10 cellular contexts compared by ENCODE assay signal in the genomic region with DNA sequence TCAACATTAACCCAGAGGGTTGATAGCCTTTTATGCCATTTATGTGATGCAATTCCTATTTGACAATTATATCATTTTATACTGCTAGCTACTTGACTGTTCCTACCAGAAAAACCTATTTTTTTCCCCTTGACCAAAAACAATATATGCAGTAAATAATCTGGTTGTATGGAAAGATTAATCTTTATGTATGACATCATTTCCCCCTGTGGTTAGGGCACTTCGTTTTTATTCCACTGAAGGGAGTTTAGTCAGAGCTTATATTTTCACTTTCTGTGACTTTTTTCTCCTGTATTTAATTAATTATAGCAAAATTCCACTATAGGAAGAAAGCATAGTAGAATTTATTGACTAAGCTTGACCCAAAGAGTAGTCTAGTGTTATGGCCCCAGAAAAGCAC.
DNase-seq lines count a peak whose midpoint lies in the region; ATAC-seq and TF ChIP-seq lines count a peak whose summit lies in the region.
"Had no signal": no experiment of that assay in that cellular context is flagged by ENCODE, and none has a peak within 500 bp of the region (broad histone marks: within the 10 kb centered on the region; RNA-seq: fewer than 3 reads in every experiment).

No MANE protein-coding gene starts in this region.

- CTCF ChIA-PET in naive thymus-derived CD4-positive, alpha-beta T cell (lab: Charles Lee), result interaction anchor here (0.6 to 2.0 kb wide), 6 partner anchors 9 to 108 kb away, joined by 3 to 13 read pairs (median 6); partner anchors contain the start of gene HAUS1

- H3K4me2 ChIP-seq in Loucy (ENCODE audit: low read depth, low read length, poor library complexity, severe bottlenecking), result peak overlapping the region; percentile 72

- no peaks in the 10 kb centered on the region for H3K9me3 Mint-ChIP-seq in activated T-helper 17 cell treated with anti-CD3 and anti-CD28 coated beads, Interleukin-2, amount 50 U/mL, for 72 hours
- no peaks in the 10 kb centered on the region for H3K9me3 Mint-ChIP-seq in naive thymus-derived CD4-positive, alpha-beta T cell

- peaks cover 21% of the 10 kb centered on the region for H4K20me1 ChIP-seq in Loucy (ENCODE audit: insufficient read depth, low read length, poor library complexity, severe bottlenecking)

- intact Hi-C loops in naive thymus-derived CD4-positive, alpha-beta T cell (cut with micrococcal nuclease), result loop anchor here (2.0 to 5.0 kb wide), 2 partner anchors 105 to 447 kb away; no protein-coding TSS in a partner anchor

- ATAC-seq in activated T-helper 17 cell treated with anti-CD3 and anti-CD28 coated beads, Interleukin-2, amount 50 U/mL, for 72 hours (replicated peaks), result peak; percentile 73
- ATAC-seq in naive thymus-derived CD4-positive, alpha-beta T cell, result peak; percentile 61
- no peak for ATAC-seq in GM18909 (IDR thresholded peaks at IDR 0.05; ENCODE audit: poor library complexity, unreplicated experiment)

- H3K9ac ChIP-seq in Loucy (ENCODE audit: low read depth, low read length, poor library complexity, severe bottlenecking), result peak overlapping the region; percentile 16

- H3K9me2 ChIP-seq in Loucy (replicated peaks; ENCODE audit: low read depth, low read length), result no peaks in the 10 kb centered on the region

- peak overlapping the region; percentile 38 for H3K27ac ChIP-seq in naive thymus-derived CD4-positive, alpha-beta T cell (ENCODE audit: low read depth, low read length)
- H3K27ac ChIP-seq in coronary artery, result no peak overlapping the region
- H3K27ac ChIP-seq: right atrium auricular region, SJSA1 had no signal

- peak overlapping the region; percentile 83 for H3K27ac Mint-ChIP-seq in activated T-helper 17 cell treated with anti-CD3 and anti-CD28 coated beads, Interleukin-2, amount 50 U/mL, for 72 hours
- peak overlapping the region; percentile 5 to 88 (median 75) for H3K27ac Mint-ChIP-seq in naive thymus-derived CD4-positive, alpha-beta T cell

- no peak overlapping the region for H2AFZ ChIP-seq in Loucy (ENCODE audit: low read length)

- peaks cover 17% of the 10 kb centered on the region; the same call in 1 of the 2 replicates for H3K36me3 ChIP-seq in Loucy (ENCODE audit: insufficient read depth, low read length)
- H3K36me3 ChIP-seq in naive thymus-derived CD4-positive, alpha-beta T cell (ENCODE audit: control insufficient read depth in 2 of 3, insufficient read depth in 3 of 3, low read length in 3 of 3), result peaks cover 0 to 10% (median 0%) of the 10 kb centered on the region in 3 experiments

- H3F3A ChIP-seq in Loucy (ENCODE audit: low read depth), result no peaks in the 10 kb centered on the region

- peak; percentile 67 for DNase-seq in ELR (ENCODE audit: low read depth)
- peak in 4 of 9 donors; percentile 8 to 55 (median 26) for DNase-seq in naive thymus-derived CD4-positive, alpha-beta T cell
- DNase-seq in coronary artery (ENCODE audit: low spot score), result no peak
- DNase-seq in NCI-H1048 (lab: John Stamatoyannopoulos, UW), result no peak
- DNase-seq: NCI-H187 treated with DMSO at 0.1 percent for 48 hours had no signal

- POLR2A ChIA-PET in naive thymus-derived CD4-positive, alpha-beta T cell (lab: Charles Lee), result no interaction called here

- no peaks in the 10 kb centered on the region for H3K27me3 Mint-ChIP-seq in activated T-helper 17 cell treated with anti-CD3 and anti-CD28 coated beads, Interleukin-2, amount 50 U/mL, for 72 hours
- H3K27me3 Mint-ChIP-seq in naive thymus-derived CD4-positive, alpha-beta T cell, result no peaks in the 10 kb centered on the region

- no peaks in the 10 kb centered on the region for H3K9me3 ChIP-seq in Loucy (ENCODE audit: insufficient read depth, low read depth, low read length)
- H3K9me3 ChIP-seq in naive thymus-derived CD4-positive, alpha-beta T cell (ENCODE audit: control insufficient read depth in 2 of 3, low read length in 3 of 3), result no peaks in the 10 kb centered on the region
- H3K9me3 ChIP-seq: right atrium auricular region, SJSA1 had no signal

- TF ChIP-seq CTCF in Loucy (conservative IDR thresholded peaks at IDR 0.05; ENCODE audit: low read length) (no peak), coronary artery (IDR thresholded peaks at IDR 0.05) (no peak)

- H3K79me2 ChIP-seq in Loucy (ENCODE audit: insufficient read depth, low read length), result peaks cover 99% of the 10 kb centered on the region

- H3K4me3 Mint-ChIP-seq in activated T-helper 17 cell treated with anti-CD3 and anti-CD28 coated beads, Interleukin-2, amount 50 U/mL, for 72 hours, result peak overlapping the region; percentile 58
- H3K4me3 Mint-ChIP-seq in naive thymus-derived CD4-positive, alpha-beta T cell, result peak overlapping the region in 9 of 10 donors; percentile 4 to 83 (median 57)

- peaks cover 31% of the 10 kb centered on the region for H3K36me3 Mint-ChIP-seq in activated T-helper 17 cell treated with anti-CD3 and anti-CD28 coated beads, Interleukin-2, amount 50 U/mL, for 72 hours (ENCODE audit: low read depth)
- H3K36me3 Mint-ChIP-seq in naive thymus-derived CD4-positive, alpha-beta T cell, result peaks cover 4 to 22% (median 13%) of the 10 kb centered on the region in 5 donors

- peaks cover 41% of the 10 kb centered on the region for H3K4me1 ChIP-seq in Loucy (ENCODE audit: insufficient read depth, low read length, poor library complexity, severe bottlenecking)
- H3K4me1 ChIP-seq in naive thymus-derived CD4-positive, alpha-beta T cell (ENCODE audit: control insufficient read depth in 2 of 2, insufficient read depth in 2 of 2, low read length in 2 of 2), result peaks cover 21 to 30% of the 10 kb centered on the region in 2 donors

- H3K4me3 ChIP-seq in Loucy (ENCODE audit: low read length, poor library complexity, severe bottlenecking) (peak overlapping the region; percentile 39), coronary artery (no peak overlapping the region)
- no peak overlapping the region for H3K4me3 ChIP-seq in naive thymus-derived CD4-positive, alpha-beta T cell (ENCODE audit: low read length)
- H3K4me3 ChIP-seq: right atrium auricular region, SJSA1 had no signal

- peaks cover 50% of the 10 kb centered on the region for H3K4me1 Mint-ChIP-seq in activated T-helper 17 cell treated with anti-CD3 and anti-CD28 coated beads, Interleukin-2, amount 50 U/mL, for 72 hours
- peaks cover 44 to 95% (median 79%) of the 10 kb centered on the region in 7 donors for H3K4me1 Mint-ChIP-seq in naive thymus-derived CD4-positive, alpha-beta T cell

- no peaks in the 10 kb centered on the region for H3K27me3 ChIP-seq in Loucy (ENCODE audit: insufficient read depth, low read length, poor library complexity, severe bottlenecking)
- no peaks in the 10 kb centered on the region for H3K27me3 ChIP-seq in naive thymus-derived CD4-positive, alpha-beta T cell (ENCODE audit: control insufficient read depth in 2 of 2, insufficient read depth in 2 of 2, low read length in 2 of 2)
- H3K27me3 ChIP-seq: right atrium auricular region, SJSA1 had no signal
